ENCODE assay signal across 1 cellular context in the genomic region with DNA sequence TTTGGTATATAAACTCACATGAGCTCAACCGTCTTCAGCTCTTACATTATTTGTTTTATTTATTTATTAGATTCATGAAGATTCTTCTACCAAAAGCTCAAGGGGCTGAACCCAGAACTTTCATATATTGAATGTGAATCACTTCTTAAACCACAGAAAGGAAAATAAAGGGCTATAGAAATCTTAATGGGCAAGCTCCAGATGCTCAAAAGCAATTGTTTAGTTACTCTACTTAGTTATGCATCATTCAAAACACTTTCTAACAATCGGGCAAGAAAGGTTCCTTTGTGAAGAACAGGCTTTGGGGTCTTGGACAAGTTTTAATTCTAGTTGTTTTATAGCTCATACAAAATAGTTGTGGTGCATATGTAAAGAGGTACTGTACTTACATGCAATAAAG.
TF ChIP-seq lines count a peak whose summit lies in the region.

No MANE protein-coding gene starts in this region.

TF ChIP-seq in IMR-90, 13 proteins besides CTCF, POLR2A, EP300 and RAD21:
- TF ChIP-seq SMC3 (IDR thresholded peaks at IDR 0.05; ENCODE audit: low read depth, low read length) (no peak), MXI1 (IDR thresholded peaks at IDR 0.05; ENCODE audit: borderline replicate concordance, low read depth, low read length) (no peak)
